In the genomic region with DNA sequence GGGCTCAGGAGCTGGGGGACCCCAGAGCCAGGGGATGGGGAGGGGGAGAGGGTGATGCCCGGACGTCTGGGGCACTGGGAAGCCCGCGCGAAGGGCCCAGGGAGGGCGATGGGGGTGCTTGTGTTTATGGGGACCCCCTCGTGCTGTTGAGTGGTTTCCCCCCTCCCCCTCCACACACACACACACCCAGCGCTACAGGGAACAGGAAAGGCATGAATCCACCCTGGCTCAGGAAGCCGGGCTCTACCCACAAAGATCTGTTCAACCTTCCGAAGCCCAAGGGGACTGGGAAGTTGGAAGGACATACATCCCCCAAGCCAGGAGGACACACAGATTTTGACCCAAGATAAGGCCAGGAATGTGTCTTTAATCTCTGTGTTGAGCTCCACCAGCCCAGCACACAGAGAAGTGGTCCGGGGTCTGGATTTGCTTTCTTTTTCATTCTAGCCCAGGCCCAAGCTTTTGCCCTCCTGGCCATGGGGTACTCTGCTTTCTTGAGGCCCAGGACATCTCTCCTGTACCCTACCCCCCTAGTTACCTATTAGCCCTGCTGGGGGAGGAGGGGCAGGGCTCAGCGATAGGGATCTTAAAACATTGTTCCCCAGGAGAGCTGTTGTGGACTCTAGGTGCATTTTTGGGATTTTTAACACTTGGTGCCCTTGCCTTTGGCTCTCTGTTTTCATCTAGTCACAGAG, we compare ENCODE assay signal across 8 cellular contexts. TPM values are rescaled to one million over a fixed set of nuclear protein-coding genes. Genes with fewer than 3 reads are reported as not detected.
DNase-seq lines count a peak whose midpoint lies in the region; ATAC-seq, FAIRE-seq and TF ChIP-seq lines count a peak whose summit lies in the region.

No MANE protein-coding gene starts in this region.

- H3K27me3 ChIP-seq in DND-41 (ENCODE audit: insufficient read depth, low read length, poor library complexity) (no peaks in the 10 kb centered on the region), K562 (ENCODE audit: control insufficient read depth in 2 of 2, insufficient read depth in 2 of 2, low read length in 2 of 2) (no peaks in the 10 kb centered on the region), liver (ENCODE audit: control insufficient read depth in 4 of 4, insufficient read depth in 4 of 4, low read length in 3 of 4) (no peaks in the 10 kb centered on the region), tibial artery (no peaks in the 10 kb centered on the region)

- peak overlapping the region; percentile 91 for H3K4me2 ChIP-seq in DND-41 (ENCODE audit: insufficient read depth, low read length)
- peak overlapping the region; percentile 97 for H3K4me2 ChIP-seq in K562 (ENCODE audit: insufficient read depth, low read length)

- H3K9me3 ChIP-seq in DND-41 (ENCODE audit: insufficient read depth, low read length, severe bottlenecking) = no peaks in the 10 kb centered on the region
- H3K9me3 ChIP-seq in K562 (replicated peaks; ENCODE audit: control insufficient read depth, insufficient read depth, low read depth, low read length) = no peaks in the 10 kb centered on the region
- H3K9me3 ChIP-seq in liver (ENCODE audit: control insufficient read depth in 4 of 4, low read length in 3 of 4) = no peaks in the 10 kb centered on the region
- no peaks in the 10 kb centered on the region for H3K9me3 ChIP-seq in tibial artery

- CTCF ChIA-PET in K562 (lab: Yijun Ruan, JAX; ENCODE audit: low intra/inter-chr PET ratio) = no interaction called here

- in situ Hi-C loops in K562 (cut with MboI) = no loop called here

- TF ChIP-seq CTCF in DND-41 (IDR thresholded peaks at IDR 0.05; ENCODE audit: borderline replicate concordance, extremely low read depth, low read length, poor library complexity, severe bottlenecking) = no peak
- no peak for TF ChIP-seq CTCF in K562 (IDR thresholded peaks at IDR 0.05 in 2 of 3, conservative IDR thresholded peaks at IDR 0.05 in 1 of 3; ENCODE audit: insufficient read depth in 2 of 3, low read depth in 1 of 3, low read length in 3 of 3)
- no peak for TF ChIP-seq CTCF in liver (IDR thresholded peaks at IDR 0.05; ENCODE audit: low read depth, low read length, missing input control)
- no peak for TF ChIP-seq CTCF in tibial artery (IDR thresholded peaks at IDR 0.05)

- no peaks in the 10 kb centered on the region for H3K9me1 ChIP-seq in K562 (ENCODE audit: control insufficient read depth, insufficient read depth, low read length)

- H3K36me3 ChIP-seq in DND-41 (ENCODE audit: insufficient read depth, low read length) (peaks cover 54% of the 10 kb centered on the region), K562 (ENCODE audit: control insufficient read depth, insufficient read depth, low read length) (peaks cover 40% of the 10 kb centered on the region), liver (ENCODE audit: control insufficient read depth in 4 of 4, insufficient read depth in 3 of 4, low read depth in 1 of 4, low read length in 3 of 4) (peaks cover 0 to 2% (median 0%) of the 10 kb centered on the region in 4 donors), tibial artery (peaks cover 0 to 28% (median 24%) of the 10 kb centered on the region in 3 donors)

- no peak for ATAC-seq in DND-41 (ENCODE audit: insufficient read depth, low read depth)
- no peak for ATAC-seq in K562
- ATAC-seq in GM21526 (IDR thresholded peaks at IDR 0.05; ENCODE audit: low FRiP score, unreplicated experiment) = no peak

- peak overlapping the region; percentile 76 to 92 for H3K4me3 ChIP-seq in DND-41 (ENCODE audit: low read depth in 1 of 2, low read length in 2 of 2)
- peak overlapping the region; percentile 91 for H3K4me3 ChIP-seq in K562
- H3K4me3 ChIP-seq in liver (ENCODE audit: low read depth in 1 of 3, low read length in 3 of 3) = peak overlapping the region; percentile 68 to 97 (median 87)
- peak overlapping the region; percentile 62 to 91 for H3K4me3 ChIP-seq in tibial artery

- H2AFZ ChIP-seq in DND-41 (ENCODE audit: low read depth, low read length) (no peak overlapping the region), K562 (ENCODE audit: low read depth, low read length) (no peak overlapping the region; the same call in 1 of the 2 replicates)

- peaks cover 54% of the 10 kb centered on the region for H3K79me2 ChIP-seq in DND-41 (ENCODE audit: insufficient read depth, low read length)
- H3K79me2 ChIP-seq in K562 (ENCODE audit: control insufficient read depth, insufficient read depth, low read length) = peaks cover 56% of the 10 kb centered on the region

- no peak for TF ChIP-seq POLR2A in K562 (conservative IDR thresholded peaks at IDR 0.05)

- 0% methylated on average over 7 of the region's 12 CpGs for WGBS in K562 (ENCODE audit: insufficient coverage, low coverage, missing lambda C conversion rate)
- WGBS in liver = 6% methylated on average over 12 of the region's 12 CpGs

- intact Hi-C loops in K562 (cut with micrococcal nuclease) (loop anchor here (5.0 kb wide), 2 partner anchors 69 to 84 kb away; no protein-coding TSS in a partner anchor), tibial artery (cut with DNase I; ENCODE audit: low total_unique reads) (no loop called here)

- TSS peak; percentile 44 for BruUV-seq in K562 (replicated peaks; lab: Mats Ljungman, UMichigan)

- POLR2A ChIA-PET in K562 (lab: Yijun Ruan, JAX) = interaction anchor here (0.7 to 10.6 kb wide), 17 partner anchors 7 to 282 kb away, joined by 3 to 227 read pairs (median 8); a partner anchor contains a TSS

- H3K9ac ChIP-seq in DND-41 (ENCODE audit: low read depth, low read length) (peak overlapping the region; percentile 96), K562 (ENCODE audit: insufficient read depth in 1 of 2, low read depth in 2 of 2, low read length in 2 of 2) (peak overlapping the region; percentile 81 to 96), liver (ENCODE audit: low read depth in 1 of 2, low read length in 2 of 2) (peak overlapping the region; percentile 51 to 77)

- peak; percentile 40 for DNase-seq in DND-41
- peak; percentile 39 for DNase-seq in LHCN-M2 (ENCODE audit: low read depth)
- peak in 1 of 4 experiments; percentile 41 for DNase-seq in K562 (ENCODE audit: extremely low read depth in 1 of 4, low spot score in 3 of 4)
- DNase-seq in tibial artery = peak in 1 of 2 donors; percentile 57
- DNase-seq in SW 1271 (lab: John Stamatoyannopoulos, UW) = no peak
- no peak for DNase-seq in NCI-H510A treated with DMSO at 0.1 percent for 48 hours (lab: John Stamatoyannopoulos, UW)

- H4K20me1 ChIP-seq in DND-41 (ENCODE audit: insufficient read depth, low read length) (peaks cover 48% of the 10 kb centered on the region), K562 (replicated peaks; ENCODE audit: control insufficient read depth, insufficient read depth, low read length) (no peaks in the 10 kb centered on the region)

- FAIRE-seq in K562 (lab: Jason Lieb, UNC) = peak; percentile 26

- H3K27ac ChIP-seq in DND-41 (ENCODE audit: low read length) = peak overlapping the region; percentile 77
- peak overlapping the region; percentile 81 for H3K27ac ChIP-seq in K562 (ENCODE audit: extremely low read depth, low read depth, low read length)
- H3K27ac ChIP-seq in liver (ENCODE audit: low read depth in 1 of 2, low read length in 2 of 2) = peak overlapping the region; percentile 91 to 96
- peak overlapping the region; percentile 77 to 85 for H3K27ac ChIP-seq in tibial artery

- TF ChIP-seq EP300 in K562 (IDR thresholded peaks at IDR 0.05; ENCODE audit: low read length) = no peak

- TF ChIP-seq RAD21 in K562 (CRISPR knock-in tag; conservative IDR thresholded peaks at IDR 0.05 in 1 of 2, IDR thresholded peaks at IDR 0.05 in 1 of 2) (no peak), liver (IDR thresholded peaks at IDR 0.05) (no peak)

- H3K4me1 ChIP-seq in DND-41 (ENCODE audit: insufficient read depth, low read length) (peaks cover 63% of the 10 kb centered on the region), K562 (replicated peaks in 1 of 2; ENCODE audit: control insufficient read depth in 2 of 2, insufficient read depth in 2 of 2, low read length in 2 of 2) (peaks cover 43 to 51% of the 10 kb centered on the region in 2 experiments), liver (ENCODE audit: control insufficient read depth in 4 of 4, insufficient read depth in 4 of 4, low read length in 3 of 4) (peaks cover 9 to 43% (median 29%) of the 10 kb centered on the region in 4 donors), tibial artery (peaks cover 0 to 59% (median 40%) of the 10 kb centered on the region in 4 donors)

RNA-seq across cellular contexts. Expression of a gene that starts 1.2 kb away (rescaled TPM):
- total RNA-seq in LHCN-M2 (2014; rRNA removed) (8.7 and 9.0 TPM in 2 replicates), K562 (2014; rRNA removed) (43.1 and 52.7 TPM in 2 replicates), K562 (2014; rRNA removed; fragmentation: Illumina TruSeq; extraction: Trizol) (5.8 and 7.6 TPM in 2 replicates), K562 (2015; rRNA removed; fragmentation: Illumina TruSeq; extraction: Trizol) (21.9 and 25.3 TPM in 2 replicates), K562 (2021) (85.3 and 94.1 TPM in 2 replicates), liver (1 to 10 TPM; 1.7 to 6.5 TPM)
- 23.9 TPM for polyA plus RNA-seq in LHCN-M2 (2012)
- 10.6 and 25.5 TPM in 2 replicates for total RNA-seq in K562 (2011; cell fraction: chromatin; rRNA removed; ENCODE audit: low replicate concordance)
- total RNA-seq in K562 (2011; cell fraction: nucleolus; rRNA removed) = 27.3 and 33.0 TPM in 2 replicates
- 22.7 and 24.3 TPM in 2 replicates for total RNA-seq in K562 (2011; cell fraction: nucleoplasm; rRNA removed)
- polyA plus RNA-seq in K562 (2011; rRNA removed) (46.6 and 79.6 TPM in 2 replicates), K562 (2014; fragmentation: Illumina TruSeq; extraction: Trizol) (17.4 and 39.3 TPM in 2 replicates), K562 (2014; fragmentation: Nextera tagmentation; extraction: Ambion mirVana) (1 to 10 TPM; 2.3 to 3.9 TPM), K562 (2014; rRNA removed) (40.6 and 46.5 TPM in 2 replicates), liver (1 to 10 TPM; 1.4 to 5.5 TPM)
- 34.5 and 74.0 TPM in 2 replicates for polyA plus RNA-seq in K562 (2011; cell fraction: cytosol; rRNA removed)
- 55.6 and 56.6 TPM in 2 replicates for polyA plus RNA-seq in K562 (2011; cell fraction: nucleus; rRNA removed)
- polyA plus RNA-seq in K562 (2012) = 62.8 and 75.4 TPM in 2 replicates
- 8.0 and 8.5 TPM in 2 replicates for polyA minus RNA-seq in K562 (2011; rRNA and poly(A)+ RNA removed)
- 32.8 and 59.0 TPM in 2 replicates for polyA minus RNA-seq in K562 (2011; cell fraction: cytosol; rRNA and poly(A)+ RNA removed)
- 8.1 and 9.6 TPM in 2 replicates for polyA minus RNA-seq in K562 (2011; cell fraction: nucleus; rRNA and poly(A)+ RNA removed)

RNA-seq across cellular contexts. Expression of a gene that starts 26.1 kb away (rescaled TPM):
- total RNA-seq in LHCN-M2 (2014; rRNA removed) = 2.8 and 3.0 TPM in 2 replicates
- 2.3 TPM for polyA plus RNA-seq in LHCN-M2 (2012)
- total RNA-seq in K562 (2011; cell fraction: chromatin; rRNA removed; ENCODE audit: low replicate concordance) = 105 and 114 TPM in 2 replicates
- total RNA-seq in K562 (2011; cell fraction: nucleolus; rRNA removed) = 43.7 and 60.5 TPM in 2 replicates
- 85.8 and 127 TPM in 2 replicates for total RNA-seq in K562 (2011; cell fraction: nucleoplasm; rRNA removed)
- 12.7 and 21.6 TPM in 2 replicates for total RNA-seq in K562 (2014; rRNA removed)
- total RNA-seq in K562 (2014; rRNA removed; fragmentation: Illumina TruSeq; extraction: Trizol) = 16.3 and 17.9 TPM in 2 replicates
- total RNA-seq in K562 (2015; rRNA removed; fragmentation: Illumina TruSeq; extraction: Trizol) = 28.2 and 28.7 TPM in 2 replicates
- 28.6 and 29.0 TPM in 2 replicates for total RNA-seq in K562 (2021)
- 30.5 and 37.8 TPM in 2 replicates for polyA plus RNA-seq in K562 (2011; rRNA removed)
- 29.5 and 33.1 TPM in 2 replicates for polyA plus RNA-seq in K562 (2011; cell fraction: cytosol; rRNA removed)
- 28.4 and 36.3 TPM in 2 replicates for polyA plus RNA-seq in K562 (2011; cell fraction: nucleus; rRNA removed)
- 21.3 and 53.9 TPM in 2 replicates for polyA plus RNA-seq in K562 (2012)
- polyA plus RNA-seq in K562 (2014; fragmentation: Illumina TruSeq; extraction: Trizol) = 29.0 and 31.7 TPM in 2 replicates
- 10 to 100 TPM in 1 of 2 experiments, 1 to 10 TPM in 1; 8.1 to 12.7 TPM for polyA plus RNA-seq in K562 (2014; fragmentation: Nextera tagmentation; extraction: Ambion mirVana)
- 20.8 and 26.3 TPM in 2 replicates for polyA plus RNA-seq in K562 (2014; rRNA removed)
- 40.3 and 41.8 TPM in 2 replicates for polyA minus RNA-seq in K562 (2011; rRNA and poly(A)+ RNA removed)
- polyA minus RNA-seq in K562 (2011; cell fraction: cytosol; rRNA and poly(A)+ RNA removed) = 30.4 and 40.2 TPM in 2 replicates
- 13.2 and 28.3 TPM in 2 replicates for polyA minus RNA-seq in K562 (2011; cell fraction: nucleus; rRNA and poly(A)+ RNA removed)
- 1 to 10 TPM in 1 of 2 donors, under 1 TPM in 1; 0.42 to 2.9 TPM for total RNA-seq in liver
- under 1 TPM; 0.50 to 0.82 TPM for polyA plus RNA-seq in liver

RNA-seq across cellular contexts. Expression of a gene that starts 41.7 kb away (rescaled TPM):
- 1.4 and 2.6 TPM in 2 replicates for total RNA-seq in LHCN-M2 (2014; rRNA removed)
- 0.57 TPM for polyA plus RNA-seq in LHCN-M2 (2012)
- total RNA-seq in K562 (2011; cell fraction: chromatin; rRNA removed; ENCODE audit: low replicate concordance) = 4.4 and 9.4 TPM in 2 replicates
- 3.3 and 4.1 TPM in 2 replicates for total RNA-seq in K562 (2011; cell fraction: nucleolus; rRNA removed)
- 2.4 TPM in 2 replicates for total RNA-seq in K562 (2011; cell fraction: nucleoplasm; rRNA removed)
- 1.3 and 1.5 TPM in 2 replicates for total RNA-seq in K562 (2014; rRNA removed)
- total RNA-seq in K562 (2014; rRNA removed; fragmentation: Illumina TruSeq; extraction: Trizol) = 0.89 and 1.1 TPM in 2 replicates
- total RNA-seq in K562 (2015; rRNA removed; fragmentation: Illumina TruSeq; extraction: Trizol) = 1.6 and 2.0 TPM in 2 replicates
- total RNA-seq in K562 (2021) = 1.4 and 2.0 TPM in 2 replicates
- polyA plus RNA-seq in K562 (2011; rRNA removed) = 0.46 and 1.3 TPM in 2 replicates
- 0.82 and 1.0 TPM in 2 replicates for polyA plus RNA-seq in K562 (2011; cell fraction: cytosol; rRNA removed)
- 3.4 and 4.1 TPM in 2 replicates for polyA plus RNA-seq in K562 (2011; cell fraction: nucleus; rRNA removed)
- 1.5 and 13.0 TPM in 2 replicates for polyA plus RNA-seq in K562 (2012)
- 0.40 and 0.61 TPM in 2 replicates for polyA plus RNA-seq in K562 (2014; fragmentation: Illumina TruSeq; extraction: Trizol)
- polyA plus RNA-seq in K562 (2014; fragmentation: Nextera tagmentation; extraction: Ambion mirVana) = under 1 TPM; 0.03 to 0.07 TPM
- 0.81 and 1.2 TPM in 2 replicates for polyA plus RNA-seq in K562 (2014; rRNA removed)
- polyA minus RNA-seq in K562 (2011; rRNA and poly(A)+ RNA removed) = 6.7 and 10.1 TPM in 2 replicates
- polyA minus RNA-seq in K562 (2011; cell fraction: cytosol; rRNA and poly(A)+ RNA removed) = 1.8 and 2.2 TPM in 2 replicates
- polyA minus RNA-seq in K562 (2011; cell fraction: nucleus; rRNA and poly(A)+ RNA removed) = 1.1 and 2.2 TPM in 2 replicates
- total RNA-seq in liver = 1 to 10 TPM in 1 of 2 donors, under 1 TPM in 1; 0.56 to 6.1 TPM
- polyA plus RNA-seq in liver = under 1 TPM; 0.67 TPM

Comparison
In these comparisons a context has a peak if more than half of its experiments do, and no peak if none do; other contexts are left out.
1. DNase-seq: peak in DND-41 (single experiment) and LHCN-M2 (single experiment); none in SW 1271 (0 of 2) and NCI-H510A treated with DMSO at 0.1 percent for 48 hours (single experiment).
2. Peak in every context shown above with its lines, with median percentiles within 50 percentile points of each other: H3K27ac ChIP-seq, H3K4me3 ChIP-seq and H3K9ac ChIP-seq.